Comparison of ENCODE assay signal across 8 cellular contexts in genomic region chr4:49118379-49119212, GRCh38.
A peak's percentile ranks its signal among the peaks of the same experiment; 100 is the strongest.
DNase-seq lines count a peak whose midpoint lies in the region; ATAC-seq and TF ChIP-seq lines count a peak whose summit lies in the region.
"Not testable (repeated sequence)": the region's sequence is repeated elsewhere in the genome, so short reads cannot be mapped to it uniquely, and the experiment has no call there.

No MANE protein-coding gene starts in this region.

- not testable (repeated sequence) for H3K4me1 ChIP-seq in upper lobe of left lung

- H3K27ac ChIP-seq in upper lobe of left lung = not testable (repeated sequence)

- peak; percentile 45 for ATAC-seq in GM18868 (IDR thresholded peaks at IDR 0.05; ENCODE audit: unreplicated experiment)
- ATAC-seq in GM21529 (IDR thresholded peaks at IDR 0.05; ENCODE audit: unreplicated experiment) = peak; percentile 41
- peak; percentile 67 for ATAC-seq in HG02970 (IDR thresholded peaks at IDR 0.05; ENCODE audit: low FRiP score, unreplicated experiment)
- ATAC-seq in HG03520 (IDR thresholded peaks at IDR 0.05; ENCODE audit: unreplicated experiment) = peak; percentile 47
- ATAC-seq in activated CD8-positive, alpha-beta T cell treated with anti-CD3 and anti-CD28 coated beads, Interleukin-2, amount 10 ng/mL, durations not matched to agents 7 days and 5 days = peak; percentile 49
- ATAC-seq in upper lobe of left lung (ENCODE audit: low FRiP score in 2 of 2) = peak; percentile 85 to 95

- not testable (repeated sequence) for H3K27ac Mint-ChIP-seq in activated CD8-positive, alpha-beta T cell treated with anti-CD3 and anti-CD28 coated beads, Interleukin-2, amount 10 ng/mL, durations not matched to agents 7 days and 5 days

- not testable (repeated sequence) for TF ChIP-seq POLR2A in upper lobe of left lung (IDR thresholded peaks at IDR 0.05)

- POLR2A ChIA-PET in activated CD8-positive, alpha-beta T cell treated with anti-CD3 and anti-CD28 coated beads, Interleukin-2, amount 10 ng/mL, durations not matched to agents 7 days and 5 days (lab: Charles Lee) = not testable (repeated sequence)

- not testable (repeated sequence) for DNase-seq in activated CD8-positive, alpha-beta T cell treated with anti-CD3 and anti-CD28 coated beads, Interleukin-2, amount 10 ng/mL, durations not matched to agents 7 days and 5 days; upper lobe of left lung
- peak; percentile 13 for DNase-seq in fibroblast of peridontal ligament (ENCODE audit: extremely low read depth)
- peak; percentile 32 to 40 for DNase-seq in lung microvascular endothelial cell (ENCODE audit: low read depth in 2 of 2)

- WGBS in upper lobe of left lung, 2 donors = 58 to 64% methylated on average over 16 of the region's 16 CpGs

- H3K27me3 Mint-ChIP-seq in activated CD8-positive, alpha-beta T cell treated with anti-CD3 and anti-CD28 coated beads, Interleukin-2, amount 10 ng/mL, durations not matched to agents 7 days and 5 days (ENCODE audit: low read depth) = not testable (repeated sequence)

- H3K4me1 Mint-ChIP-seq in activated CD8-positive, alpha-beta T cell treated with anti-CD3 and anti-CD28 coated beads, Interleukin-2, amount 10 ng/mL, durations not matched to agents 7 days and 5 days (ENCODE audit: low read depth) = not testable (repeated sequence)

- H3K36me3 ChIP-seq in upper lobe of left lung = not testable (repeated sequence)

- peaks cover 43% of the 10 kb centered on the region for H3K36me3 Mint-ChIP-seq in activated CD8-positive, alpha-beta T cell treated with anti-CD3 and anti-CD28 coated beads, Interleukin-2, amount 10 ng/mL, durations not matched to agents 7 days and 5 days (ENCODE audit: low read depth)

- H3K9me3 Mint-ChIP-seq in activated CD8-positive, alpha-beta T cell treated with anti-CD3 and anti-CD28 coated beads, Interleukin-2, amount 10 ng/mL, durations not matched to agents 7 days and 5 days (ENCODE audit: insufficient read depth) = not testable (repeated sequence)

- peaks cover 0 to 50% (median 22%) of the 10 kb centered on the region in 4 donors for H3K9me3 ChIP-seq in upper lobe of left lung

- TF ChIP-seq EP300 in upper lobe of left lung (IDR thresholded peaks at IDR 0.05) = not testable (repeated sequence)

- H3K4me3 ChIP-seq in upper lobe of left lung = not testable (repeated sequence)

- CTCF ChIA-PET in activated CD8-positive, alpha-beta T cell treated with anti-CD3 and anti-CD28 coated beads, Interleukin-2, amount 10 ng/mL, durations not matched to agents 7 days and 5 days (lab: Charles Lee) = not testable (repeated sequence)

- H3K4me3 Mint-ChIP-seq in activated CD8-positive, alpha-beta T cell treated with anti-CD3 and anti-CD28 coated beads, Interleukin-2, amount 10 ng/mL, durations not matched to agents 7 days and 5 days = not testable (repeated sequence)

- not testable (repeated sequence) for TF ChIP-seq CTCF in upper lobe of left lung (IDR thresholded peaks at IDR 0.05)

- not testable (repeated sequence) for H3K27me3 ChIP-seq in upper lobe of left lung
